In genomic region chr3:127744216-127744815, GRCh38 we compare ENCODE assay signal across 25 cellular contexts.
A peak's percentile ranks its signal among the peaks of the same experiment; 100 is the strongest.
DNase-seq lines count a peak whose midpoint lies in the region; ATAC-seq and TF ChIP-seq lines count a peak whose summit lies in the region.
"Had no signal": no experiment of that assay in that cellular context is flagged by ENCODE, and none has a peak within 500 bp of the region (broad histone marks: within the 10 kb centered on the region; RNA-seq: fewer than 3 reads in every experiment).

No MANE protein-coding gene starts in this region.

- H2AFZ ChIP-seq in Karpas-422 (ENCODE audit: low read length) (no peak overlapping the region), neuronal stem cell (ENCODE audit: low read length) (no peak overlapping the region)

- TF ChIP-seq POLR2A in esophagus squamous epithelium (IDR thresholded peaks at IDR 0.05) (no peak), sigmoid colon (IDR thresholded peaks at IDR 0.05) (no peak)

- H3K23ac ChIP-seq in neuronal stem cell (ENCODE audit: low read depth, low read length, poor library complexity) (no peak overlapping the region), mesendoderm (ENCODE audit: low read length) (no peak overlapping the region)

- H3K9me2 ChIP-seq in Karpas-422 (replicated peaks; ENCODE audit: insufficient read depth, low read length) = no peaks in the 10 kb centered on the region

- H3K79me1 ChIP-seq in neuronal stem cell (ENCODE audit: low read depth, low read length) (no peaks in the 10 kb centered on the region), mesendoderm (ENCODE audit: low read length) (no peaks in the 10 kb centered on the region)

- no peak overlapping the region for H3K14ac ChIP-seq in neuronal stem cell (ENCODE audit: low read length)

- H3K4ac ChIP-seq in neuronal stem cell (ENCODE audit: low read length) (no peak overlapping the region), mesendoderm (ENCODE audit: low read depth, low read length) (no peak overlapping the region)

- no peak overlapping the region for H3K9ac ChIP-seq in Karpas-422 (ENCODE audit: low read length)
- no peak overlapping the region for H3K9ac ChIP-seq in neuronal stem cell (ENCODE audit: low read depth, low read length, poor library complexity)
- H3K9ac ChIP-seq in mesendoderm (ENCODE audit: low read length) = no peak overlapping the region
- H3K9ac ChIP-seq: KMS-11 had no signal

- TF ChIP-seq CTCF in esophagus squamous epithelium (IDR thresholded peaks at IDR 0.05) (no peak), sigmoid colon (IDR thresholded peaks at IDR 0.05) (no peak)

- no peak for TF ChIP-seq EP300 in sigmoid colon (IDR thresholded peaks at IDR 0.05)

- no peak overlapping the region for H3K4me2 ChIP-seq in Karpas-422 (ENCODE audit: low read depth, low read length, poor library complexity, severe bottlenecking)
- H3K4me2 ChIP-seq in neuronal stem cell (ENCODE audit: insufficient read depth, low read length, poor library complexity, severe bottlenecking) = no peak overlapping the region
- no peak overlapping the region for H3K4me2 ChIP-seq in mesendoderm (ENCODE audit: low read length)
- H3K4me2 ChIP-seq: KMS-11 had no signal

- H4K8ac ChIP-seq in neuronal stem cell (ENCODE audit: low read depth, low read length) (no peak overlapping the region), mesendoderm (ENCODE audit: low read depth, low read length) (no peak overlapping the region)

- H2BK5ac ChIP-seq in neuronal stem cell (ENCODE audit: low read length) (no peak overlapping the region), mesendoderm (ENCODE audit: low read length) (no peak overlapping the region)

- no peaks in the 10 kb centered on the region for H3K9me3 ChIP-seq in Karpas-422 (ENCODE audit: low read length)
- no peaks in the 10 kb centered on the region for H3K9me3 ChIP-seq in esophagus squamous epithelium
- H3K9me3 ChIP-seq in sigmoid colon = no peaks in the 10 kb centered on the region
- H3K9me3 ChIP-seq in neuronal stem cell (replicated peaks in 1 of 2; ENCODE audit: control insufficient read depth in 2 of 2, insufficient read depth in 1 of 2, low read depth in 1 of 2, low read length in 2 of 2) = no peaks in the 10 kb centered on the region

- H3K4me3 ChIP-seq in Karpas-422 (ENCODE audit: low read length) (no peak overlapping the region), esophagus squamous epithelium (no peak overlapping the region), sigmoid colon (no peak overlapping the region), neuronal stem cell (ENCODE audit: low read length in 2 of 2) (no peak overlapping the region), mesendoderm (ENCODE audit: low read length) (no peak overlapping the region)
- H3K4me3 ChIP-seq: coronary artery, SK-N-MC, skin epidermis had no signal

- 0 out of 2 replicates have a peak, but pooled peaks cover 4% of the 10 kb centered on the region for H3K79me2 ChIP-seq in Karpas-422 (ENCODE audit: low read length)
- H3K79me2 ChIP-seq in mesendoderm (ENCODE audit: control insufficient read depth, insufficient read depth, low read length) = no peaks in the 10 kb centered on the region

- peak overlapping the region; percentile 37 for H3K27ac ChIP-seq in Karpas-422 (ENCODE audit: low read length)
- peak overlapping the region in 3 of 4 donors; percentile 22 to 40 (median 34) for H3K27ac ChIP-seq in esophagus squamous epithelium
- peak overlapping the region in 3 of 4 donors; percentile 42 to 50 (median 48) for H3K27ac ChIP-seq in sigmoid colon
- H3K27ac ChIP-seq in neuronal stem cell (replicated peaks; ENCODE audit: low read length) = no peak overlapping the region
- H3K27ac ChIP-seq in mesendoderm (ENCODE audit: low read depth, low read length) = no peak overlapping the region
- H3K27ac ChIP-seq: KMS-11, SK-N-MC had no signal

- H2BK12ac ChIP-seq in neuronal stem cell (ENCODE audit: low read length) = no peak overlapping the region

- H2BK15ac ChIP-seq in neuronal stem cell (ENCODE audit: low read length) (no peak overlapping the region), mesendoderm (replicated peaks; ENCODE audit: low read depth) (no peak overlapping the region)

- no peak for ATAC-seq in HG03439 (IDR thresholded peaks at IDR 0.05; ENCODE audit: unreplicated experiment)
- no peak for ATAC-seq in HG02571 (IDR thresholded peaks at IDR 0.05; ENCODE audit: unreplicated experiment)
- ATAC-seq: natural killer cell, Panc1 had no signal

- no peak overlapping the region for H4K5ac ChIP-seq in mesendoderm (ENCODE audit: low read length)

- DNase-seq in EH (ENCODE audit: low read depth) (peak; percentile 47), Karpas-422 (no peak), esophagus squamous epithelium (lab: John Stamatoyannopoulos, UW) (no peak), sigmoid colon (no peak), neuronal stem cell (ENCODE audit: low spot score) (no peak), mesendoderm (no peak)
- DNase-seq: activated B cell treated with CpG ODN at 0.5 μM for 24 hours; activated CD4-positive, alpha-beta memory T cell treated with anti-CD3 and anti-CD28 coated beads, Interleukin-2, amount 10 ng/mL, durations not matched to agents 7 days and 5 days; activated naive CD4-positive, alpha-beta T cell treated with anti-CD3 and anti-CD28 coated beads, Interleukin-2, amount 50 U/mL, for 16 hours; activated T-cell treated with anti-CD3 and anti-CD28 coated beads, Interleukin-2, amount 50 U/mL, for 24 hours; DMS79; natural killer cell; NCI-H1048; NCI-H2029; NCI-H345; NK-92 treated with Interleukin-12 subunit alpha and Interleukin-12 subunit beta, amount 100 ng/mL, for 24 hours; stimulated activated CD4-positive, alpha-beta T cell treated with anti-CD3 and anti-CD28 coated beads, Interleukin-2, amount 100 ng/mL, for 24 hours; stimulated activated naive CD4-positive, alpha-beta T cell had no signal

- 72 to 73% methylated on average over 10 to 11 of the region's 11 CpGs for WGBS in esophagus squamous epithelium, 2 donors
- WGBS in sigmoid colon, 2 donors = 74 to 80% methylated on average over 11 of the region's 11 CpGs
- WGBS in neuronal stem cell (ENCODE audit: extremely low coverage in 2 of 2, insufficient read length in 2 of 2, insufficient replicate concordance in 1 of 2), 2 donors = no CpG with 5 or more reads among the region's 11 CpGs
- no CpG with 5 or more reads among the region's 11 CpGs for WGBS in mesendoderm (ENCODE audit: extremely low coverage, insufficient coverage, low lambda C conversion rate)

- H3K56ac ChIP-seq in mesendoderm (ENCODE audit: low read length) = no peak overlapping the region

- no peak overlapping the region for H3K18ac ChIP-seq in neuronal stem cell (ENCODE audit: low read length)
- H3K18ac ChIP-seq in mesendoderm (ENCODE audit: low read length) = no peak overlapping the region

- no peaks in the 10 kb centered on the region for H3K36me3 ChIP-seq in Karpas-422 (ENCODE audit: insufficient read depth, low read length)
- peaks cover 0 to 30% (median 0%) of the 10 kb centered on the region in 3 donors for H3K36me3 ChIP-seq in esophagus squamous epithelium
- no peaks in the 10 kb centered on the region for H3K36me3 ChIP-seq in sigmoid colon
- no peaks in the 10 kb centered on the region for H3K36me3 ChIP-seq in neuronal stem cell (replicated peaks in 1 of 2; ENCODE audit: control insufficient read depth in 2 of 2, insufficient read depth in 2 of 2, low read length in 2 of 2)
- no peaks in the 10 kb centered on the region for H3K36me3 ChIP-seq in mesendoderm (ENCODE audit: control insufficient read depth, insufficient read depth, low read length)

- no peaks in the 10 kb centered on the region for H4K20me1 ChIP-seq in Karpas-422 (ENCODE audit: insufficient read depth, low read depth, low read length)

- H2BK120ac ChIP-seq in neuronal stem cell (ENCODE audit: low read depth, low read length) (no peak overlapping the region), mesendoderm (ENCODE audit: low read depth, low read length) (no peak overlapping the region)

- H3K4me1 ChIP-seq in Karpas-422 (ENCODE audit: low read length) (peaks cover 44% of the 10 kb centered on the region), esophagus squamous epithelium (peaks cover 13 to 59% (median 25%) of the 10 kb centered on the region in 3 donors), sigmoid colon (peaks cover 0 to 38% (median 36%) of the 10 kb centered on the region in 4 donors), neuronal stem cell (ENCODE audit: control insufficient read depth in 2 of 2, insufficient read depth in 1 of 2, low read depth in 1 of 2, low read length in 2 of 2) (peaks cover 0 to 3% of the 10 kb centered on the region in 2 donors), mesendoderm (ENCODE audit: control insufficient read depth, low read depth, low read length) (no peaks in the 10 kb centered on the region)

- H3K27me3 ChIP-seq in Karpas-422 (ENCODE audit: low read length) = no peaks in the 10 kb centered on the region
- no peaks in the 10 kb centered on the region for H3K27me3 ChIP-seq in esophagus squamous epithelium
- H3K27me3 ChIP-seq in sigmoid colon = no peaks in the 10 kb centered on the region
- no peaks in the 10 kb centered on the region for H3K27me3 ChIP-seq in neuronal stem cell (ENCODE audit: control insufficient read depth in 3 of 3, insufficient read depth in 3 of 3, low read depth in 1 of 3, low read length in 3 of 3)
- no peaks in the 10 kb centered on the region for H3K27me3 ChIP-seq in mesendoderm (ENCODE audit: insufficient read depth, low read length, poor library complexity)

- H2AK5ac ChIP-seq in neuronal stem cell (ENCODE audit: low read depth, low read length) = no peak overlapping the region
- H2AK5ac ChIP-seq in mesendoderm (ENCODE audit: low read length) = no peak overlapping the region

- intact Hi-C loops in esophagus squamous epithelium (cut with DNase I) = no loop called here
- intact Hi-C loops in sigmoid colon (cut with DNase I) = no loop called here

- H4K91ac ChIP-seq in neuronal stem cell (ENCODE audit: low read depth, low read length, poor library complexity) = no peak overlapping the region

Comparison
In these comparisons a context has a peak if more than half of its experiments do, and no peak if none do; other contexts are left out.
1. H3K27ac ChIP-seq: peak in Karpas-422 (single experiment), esophagus squamous epithelium (3 of 4) and sigmoid colon (3 of 4); none in neuronal stem cell (single experiment) and mesendoderm (single experiment).